1 cellular context compared by ENCODE assay signal in the genomic region with DNA sequence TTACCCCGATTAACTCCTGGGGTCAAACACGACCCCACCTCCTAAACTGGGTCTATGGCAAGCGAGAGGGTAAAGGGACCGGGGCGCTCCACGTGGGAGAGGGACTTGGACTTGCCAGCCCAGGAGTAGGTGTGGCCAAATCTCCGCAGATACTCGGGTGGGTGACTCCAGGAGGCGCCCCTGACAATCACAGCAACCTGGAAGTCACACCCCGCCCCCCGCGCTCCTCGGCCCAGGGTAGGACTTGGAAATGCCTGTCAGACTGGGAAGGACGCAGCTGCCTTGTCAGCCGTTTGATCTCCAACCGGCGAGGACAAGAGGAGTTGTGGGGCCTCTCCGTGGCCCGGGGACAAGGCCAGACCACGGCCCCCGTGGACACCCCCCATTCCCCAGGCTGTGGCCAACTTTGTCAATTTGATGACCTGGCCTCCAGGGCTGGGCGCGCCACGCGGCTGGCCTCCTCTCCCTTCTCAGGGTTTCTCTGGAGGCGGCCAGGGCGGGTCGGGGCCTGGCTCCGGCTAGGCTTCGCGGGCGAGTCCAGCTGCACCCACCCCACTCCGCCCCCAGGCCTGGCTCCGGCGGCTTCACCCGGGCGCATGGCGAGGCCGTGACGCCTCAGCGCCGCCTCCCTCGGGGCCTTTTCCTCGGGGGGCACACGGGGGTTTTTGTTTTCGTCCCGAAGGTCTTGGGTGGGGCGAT.
TF ChIP-seq lines count a peak whose summit lies in the region.

No MANE protein-coding gene starts in this region.

TF ChIP-seq in GM12878, 131 proteins besides CTCF, POLR2A, EP300 and RAD21:
- TF ChIP-seq, protein P1, sequence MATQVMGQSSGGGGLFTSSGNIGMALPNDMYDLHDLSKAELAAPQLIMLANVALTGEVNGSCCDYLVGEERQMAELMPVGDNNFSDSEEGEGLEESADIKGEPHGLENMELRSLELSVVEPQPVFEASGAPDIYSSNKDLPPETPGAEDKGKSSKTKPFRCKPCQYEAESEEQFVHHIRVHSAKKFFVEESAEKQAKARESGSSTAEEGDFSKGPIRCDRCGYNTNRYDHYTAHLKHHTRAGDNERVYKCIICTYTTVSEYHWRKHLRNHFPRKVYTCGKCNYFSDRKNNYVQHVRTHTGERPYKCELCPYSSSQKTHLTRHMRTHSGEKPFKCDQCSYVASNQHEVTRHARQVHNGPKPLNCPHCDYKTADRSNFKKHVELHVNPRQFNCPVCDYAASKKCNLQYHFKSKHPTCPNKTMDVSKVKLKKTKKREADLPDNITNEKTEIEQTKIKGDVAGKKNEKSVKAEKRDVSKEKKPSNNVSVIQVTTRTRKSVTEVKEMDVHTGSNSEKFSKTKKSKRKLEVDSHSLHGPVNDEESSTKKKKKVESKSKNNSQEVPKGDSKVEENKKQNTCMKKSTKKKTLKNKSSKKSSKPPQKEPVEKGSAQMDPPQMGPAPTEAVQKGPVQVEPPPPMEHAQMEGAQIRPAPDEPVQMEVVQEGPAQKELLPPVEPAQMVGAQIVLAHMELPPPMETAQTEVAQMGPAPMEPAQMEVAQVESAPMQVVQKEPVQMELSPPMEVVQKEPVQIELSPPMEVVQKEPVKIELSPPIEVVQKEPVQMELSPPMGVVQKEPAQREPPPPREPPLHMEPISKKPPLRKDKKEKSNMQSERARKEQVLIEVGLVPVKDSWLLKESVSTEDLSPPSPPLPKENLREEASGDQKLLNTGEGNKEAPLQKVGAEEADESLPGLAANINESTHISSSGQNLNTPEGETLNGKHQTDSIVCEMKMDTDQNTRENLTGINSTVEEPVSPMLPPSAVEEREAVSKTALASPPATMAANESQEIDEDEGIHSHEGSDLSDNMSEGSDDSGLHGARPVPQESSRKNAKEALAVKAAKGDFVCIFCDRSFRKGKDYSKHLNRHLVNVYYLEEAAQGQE (IDR thresholded peaks at IDR 0.05; ENCODE audit: low read depth, low read length) = no peak
- TF ChIP-seq KAT2A (conservative IDR thresholded peaks at IDR 0.05; ENCODE audit: control insufficient read depth, low read depth, low read length) (no peak), SUZ12 (IDR thresholded peaks at IDR 0.05; ENCODE audit: unreplicated experiment) (peak; percentile 53)
- TF ChIP-seq, protein P2, sequence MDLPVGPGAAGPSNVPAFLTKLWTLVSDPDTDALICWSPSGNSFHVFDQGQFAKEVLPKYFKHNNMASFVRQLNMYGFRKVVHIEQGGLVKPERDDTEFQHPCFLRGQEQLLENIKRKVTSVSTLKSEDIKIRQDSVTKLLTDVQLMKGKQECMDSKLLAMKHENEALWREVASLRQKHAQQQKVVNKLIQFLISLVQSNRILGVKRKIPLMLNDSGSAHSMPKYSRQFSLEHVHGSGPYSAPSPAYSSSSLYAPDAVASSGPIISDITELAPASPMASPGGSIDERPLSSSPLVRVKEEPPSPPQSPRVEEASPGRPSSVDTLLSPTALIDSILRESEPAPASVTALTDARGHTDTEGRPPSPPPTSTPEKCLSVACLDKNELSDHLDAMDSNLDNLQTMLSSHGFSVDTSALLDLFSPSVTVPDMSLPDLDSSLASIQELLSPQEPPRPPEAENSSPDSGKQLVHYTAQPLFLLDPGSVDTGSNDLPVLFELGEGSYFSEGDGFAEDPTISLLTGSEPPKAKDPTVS (IDR thresholded peaks at IDR 0.05; ENCODE audit: low read depth, low read length) = no peak
